Comparison of ENCODE assay signal across 27 cellular contexts in the genomic region with DNA sequence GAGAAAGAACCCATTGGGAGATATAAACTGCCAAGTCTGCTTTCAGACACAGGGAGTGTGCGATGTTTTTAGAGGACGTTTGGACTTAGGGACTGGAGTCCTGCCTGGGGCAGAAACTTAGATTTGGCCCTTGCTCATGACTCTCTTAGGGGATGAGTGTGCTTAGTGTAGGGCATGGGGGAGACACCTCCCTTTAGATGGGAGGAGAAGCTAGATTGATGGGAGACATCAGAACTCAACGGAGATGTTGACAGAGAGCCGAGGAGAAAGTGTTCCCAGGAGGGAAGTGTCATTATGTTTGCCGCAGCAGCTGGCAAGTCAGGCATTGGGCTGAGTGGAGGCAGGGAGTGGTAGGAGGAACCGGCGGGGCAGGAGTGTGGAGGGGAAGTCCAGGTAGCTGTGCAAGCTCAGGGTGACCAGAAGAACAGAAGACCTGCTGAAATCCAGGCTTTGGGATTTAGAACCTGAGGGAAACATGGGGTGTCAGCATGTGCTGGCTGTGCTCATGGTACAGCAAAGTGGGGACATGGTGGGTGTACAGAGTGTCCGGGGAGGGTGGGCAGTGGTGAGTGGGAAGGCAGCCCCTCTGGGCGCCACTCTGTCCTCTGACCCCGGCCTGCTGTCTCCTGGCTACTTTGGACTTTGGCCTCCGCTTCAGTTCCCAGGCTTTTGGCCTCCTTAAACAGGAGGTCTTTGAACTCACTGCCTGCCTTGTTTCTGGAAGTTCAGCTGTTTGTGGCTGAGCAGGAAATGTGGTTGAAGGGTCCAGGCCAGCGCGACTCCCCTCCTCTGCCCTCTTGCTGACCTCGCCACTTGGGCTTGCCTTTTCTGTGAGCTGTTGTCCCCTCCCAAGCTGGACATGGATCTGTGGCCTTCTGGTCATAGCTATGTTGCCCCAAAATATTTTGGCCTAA. TPM values are rescaled to one million over a fixed set of nuclear protein-coding genes. Genes with fewer than 3 reads are reported as not detected.
DNase-seq lines count a peak whose midpoint lies in the region; ATAC-seq lines count a peak whose summit lies in the region.
"Had no signal": no experiment of that assay in that cellular context is flagged by ENCODE, and none has a peak within 500 bp of the region (broad histone marks: within the 10 kb centered on the region; RNA-seq: fewer than 3 reads in every experiment).

No MANE protein-coding gene starts in this region.

- peaks cover 26% of the 10 kb centered on the region for H3K27me3 Mint-ChIP-seq in activated naive CD8-positive, alpha-beta T cell treated with anti-CD3 and anti-CD28 coated beads for 36 hours
- peaks cover 17% of the 10 kb centered on the region for H3K27me3 Mint-ChIP-seq in activated naive CD8-positive, alpha-beta T cell treated with anti-CD3 and anti-CD28 coated beads, Interleukin-2, amount 50 U/mL, for 24 hours

- DNase-seq in activated naive CD8-positive, alpha-beta T cell treated with anti-CD3 and anti-CD28 coated beads for 36 hours: no peak
- no peak for DNase-seq in activated naive CD8-positive, alpha-beta T cell treated with anti-CD3 and anti-CD28 coated beads, Interleukin-2, amount 50 U/mL, for 24 hours
- DNase-seq in NCI-H510A (lab: John Stamatoyannopoulos, UW): peak; percentile 24
- DNase-seq in left lobe of liver (ENCODE audit: low spot score): no peak
- no peak for DNase-seq in stimulated activated effector memory CD8-positive, alpha-beta T cell treated with anti-CD3 and anti-CD28 coated beads, Interleukin-12 subunit alpha, Interleukin-12 subunit beta, amount 100 ng/mL, for 72 hours (ENCODE audit: low spot score in 2 of 2)
- DNase-seq in activated T-cell treated with anti-CD3 and anti-CD28 coated beads, Interleukin-2, amount 50 U/mL, for 48 hours: no peak
- DNase-seq in activated CD4-positive, alpha-beta T cell treated with anti-CD3 and anti-CD28 coated beads, Interleukin-2, amount 50 U/mL, for 48 hours: no peak
- DNase-seq: activated gamma-delta T cell treated with Interleukin-2 at 50 U/mL for 16 hours; amniotic stem cell; caudate nucleus; CD4-positive, CD25-positive, alpha-beta regulatory T cell; erythroblast; foreskin keratinocyte; hypothalamus; KG1; mammary epithelial cell; MV-4-11; naive B cell; NCI-H2227 treated with DMSO at 0.1 percent for 48 hours; pancreas; Peyer's patch; stimulated activated naive CD4-positive, alpha-beta T cell treated with Interleukin-2 at 50 U/mL for 16 hours; T-helper 2 cell; WERI-Rb-1 had no signal

- H3K27ac Mint-ChIP-seq in activated naive CD8-positive, alpha-beta T cell treated with anti-CD3 and anti-CD28 coated beads for 36 hours: peak overlapping the region; percentile 13
- no peak overlapping the region for H3K27ac Mint-ChIP-seq in activated naive CD8-positive, alpha-beta T cell treated with anti-CD3 and anti-CD28 coated beads, Interleukin-2, amount 50 U/mL, for 24 hours
- H3K27ac Mint-ChIP-seq in stimulated activated effector memory CD8-positive, alpha-beta T cell treated with anti-CD3 and anti-CD28 coated beads, Interleukin-12 subunit alpha, Interleukin-12 subunit beta, amount 100 ng/mL, for 72 hours: no peak overlapping the region
- H3K27ac Mint-ChIP-seq: CD4-positive, CD25-positive, alpha-beta regulatory T cell had no signal

- H3K4me1 Mint-ChIP-seq in activated naive CD8-positive, alpha-beta T cell treated with anti-CD3 and anti-CD28 coated beads for 36 hours: peaks cover 14% of the 10 kb centered on the region
- H3K4me1 Mint-ChIP-seq in activated naive CD8-positive, alpha-beta T cell treated with anti-CD3 and anti-CD28 coated beads, Interleukin-2, amount 50 U/mL, for 24 hours: peaks cover 11% of the 10 kb centered on the region
- no peaks in the 10 kb centered on the region for H3K4me1 Mint-ChIP-seq in stimulated activated effector memory CD8-positive, alpha-beta T cell treated with anti-CD3 and anti-CD28 coated beads, Interleukin-12 subunit alpha, Interleukin-12 subunit beta, amount 100 ng/mL, for 72 hours
- H3K4me1 Mint-ChIP-seq: CD4-positive, CD25-positive, alpha-beta regulatory T cell had no signal

- no peak for ATAC-seq in activated naive CD8-positive, alpha-beta T cell treated with anti-CD3 and anti-CD28 coated beads, Interleukin-2, amount 50 U/mL, for 24 hours
- ATAC-seq in left lobe of liver (peak; percentile 19), GM19463 (IDR thresholded peaks at IDR 0.05; ENCODE audit: unreplicated experiment) (no peak)
- ATAC-seq in stimulated activated effector memory CD8-positive, alpha-beta T cell treated with anti-CD3 and anti-CD28 coated beads, Interleukin-12 subunit alpha, Interleukin-12 subunit beta, amount 100 ng/mL, for 72 hours: peak; percentile 27
- ATAC-seq: foreskin keratinocyte, GM12878, pancreas had no signal

- H3K36me3 Mint-ChIP-seq in activated naive CD8-positive, alpha-beta T cell treated with anti-CD3 and anti-CD28 coated beads for 36 hours: no peaks in the 10 kb centered on the region
- no peaks in the 10 kb centered on the region for H3K36me3 Mint-ChIP-seq in activated naive CD8-positive, alpha-beta T cell treated with anti-CD3 and anti-CD28 coated beads, Interleukin-2, amount 50 U/mL, for 24 hours (ENCODE audit: low read depth)
- no peaks in the 10 kb centered on the region for H3K36me3 Mint-ChIP-seq in stimulated activated effector memory CD8-positive, alpha-beta T cell treated with anti-CD3 and anti-CD28 coated beads, Interleukin-12 subunit alpha, Interleukin-12 subunit beta, amount 100 ng/mL, for 72 hours
- H3K36me3 Mint-ChIP-seq: CD4-positive, CD25-positive, alpha-beta regulatory T cell; naive B cell had no signal

- no peak overlapping the region for H3K4me3 Mint-ChIP-seq in activated naive CD8-positive, alpha-beta T cell treated with anti-CD3 and anti-CD28 coated beads for 36 hours
- no peak overlapping the region for H3K4me3 Mint-ChIP-seq in activated naive CD8-positive, alpha-beta T cell treated with anti-CD3 and anti-CD28 coated beads, Interleukin-2, amount 50 U/mL, for 24 hours
- H3K4me3 Mint-ChIP-seq in stimulated activated effector memory CD8-positive, alpha-beta T cell treated with anti-CD3 and anti-CD28 coated beads, Interleukin-12 subunit alpha, Interleukin-12 subunit beta, amount 100 ng/mL, for 72 hours: no peak overlapping the region
- H3K4me3 Mint-ChIP-seq: CD4-positive, CD25-positive, alpha-beta regulatory T cell; naive B cell had no signal

- H3K9me3 Mint-ChIP-seq in activated naive CD8-positive, alpha-beta T cell treated with anti-CD3 and anti-CD28 coated beads for 36 hours: no peaks in the 10 kb centered on the region
- no peaks in the 10 kb centered on the region for H3K9me3 Mint-ChIP-seq in activated naive CD8-positive, alpha-beta T cell treated with anti-CD3 and anti-CD28 coated beads, Interleukin-2, amount 50 U/mL, for 24 hours
- no peaks in the 10 kb centered on the region for H3K9me3 Mint-ChIP-seq in stimulated activated effector memory CD8-positive, alpha-beta T cell treated with anti-CD3 and anti-CD28 coated beads, Interleukin-12 subunit alpha, Interleukin-12 subunit beta, amount 100 ng/mL, for 72 hours

RNA-seq across cellular contexts. Expression of a gene that starts 46.4 kb away (rescaled TPM):
- under 1 TPM; 0.04 to 0.32 TPM for total RNA-seq in activated naive CD8-positive, alpha-beta T cell treated with anti-CD3 and anti-CD28 coated beads for 36 hours
- total RNA-seq in left lobe of liver: 14.9 TPM
- total RNA-seq: HT-29 had no signal

Comparison
In these comparisons a context has a peak if more than half of its experiments do, and no peak if none do; other contexts are left out.
1. ATAC-seq: peak in left lobe of liver (single experiment) and stimulated activated effector memory CD8-positive, alpha-beta T cell treated with anti-CD3 and anti-CD28 coated beads, Interleukin-12 subunit alpha, Interleukin-12 subunit beta, amount 100 ng/mL, for 72 hours (single experiment); none in activated naive CD8-positive, alpha-beta T cell treated with anti-CD3 and anti-CD28 coated beads, Interleukin-2, amount 50 U/mL, for 24 hours (single experiment) and GM19463 (single experiment).
2. RNA of a gene that starts 46.4 kb away (total RNA-seq): 14.9 TPM in left lobe of liver (single experiment); 0.04 to 0.32 TPM in activated naive CD8-positive, alpha-beta T cell treated with anti-CD3 and anti-CD28 coated beads for 36 hours; every median in the first group is over 10 times any median in the second.